Comparison of ENCODE assay signal across 27 cellular contexts in the genomic region with DNA sequence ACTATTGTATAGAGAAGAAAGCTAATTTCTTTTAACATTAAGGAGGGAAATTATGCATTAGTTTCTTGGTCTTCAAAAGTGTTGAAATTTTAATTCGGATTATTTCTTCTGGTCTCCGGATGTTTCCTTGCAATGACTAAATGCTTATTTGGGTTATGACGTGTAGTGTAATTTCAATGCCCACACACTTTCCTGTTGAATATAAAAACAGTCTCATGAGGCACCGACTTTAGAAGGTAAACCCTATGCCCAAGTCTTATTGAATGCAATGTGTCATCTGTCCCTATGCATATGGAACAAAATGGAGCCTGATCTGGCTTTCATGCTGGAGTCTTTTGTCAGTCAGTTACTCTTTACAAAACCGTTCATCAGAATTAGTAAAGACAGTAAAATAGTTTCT. TPM values are rescaled to one million over a fixed set of nuclear protein-coding genes. Genes with fewer than 3 reads are reported as not detected.
"Had no signal": no experiment of that assay in that cellular context is flagged by ENCODE, and none has a peak within 500 bp of the region (broad histone marks: within the 10 kb centered on the region; RNA-seq: fewer than 3 reads in every experiment).

No MANE protein-coding gene starts in this region.

- H3K9me3 ChIP-seq: esophagus squamous epithelium, psoas muscle, sigmoid colon, spleen, testis, tibial nerve, upper lobe of left lung had no signal

- H3K9me3 Mint-ChIP-seq: endodermal cell; immature natural killer cell; mesothelial cell of epicardium; naive thymus-derived CD4-positive, alpha-beta T cell; nephron; stimulated activated memory B cell treated with anti-CD40 and anti-IgM and Interleukin-4, amounts not matched to agents 10 μg/mL and 1 μg/mL and 100 μg/mL, for 72 hours had no signal

- H3K27me3 ChIP-seq: esophagus squamous epithelium, neural progenitor cell, sigmoid colon, spleen, testis, tibial nerve, upper lobe of left lung had no signal

- H3K4me1 Mint-ChIP-seq: endodermal cell; immature natural killer cell; nephron; neural progenitor cell; stimulated activated memory B cell treated with anti-CD40 and anti-IgM and Interleukin-4, amounts not matched to agents 10 μg/mL and 1 μg/mL and 100 μg/mL, for 72 hours had no signal

- H3K9ac ChIP-seq: neural progenitor cell had no signal

- H3K4me1 ChIP-seq: esophagus squamous epithelium, neural progenitor cell, psoas muscle, sigmoid colon, spleen, testis, tibial nerve, upper lobe of left lung had no signal

- H2AFZ ChIP-seq: neural progenitor cell had no signal

- FAIRE-seq: colon, frontal cortex, urothelium cell line had no signal

- H3K4me2 ChIP-seq: neural progenitor cell had no signal

- H3K27me3 Mint-ChIP-seq: naive thymus-derived CD4-positive, alpha-beta T cell; stimulated activated memory B cell treated with anti-CD40 and anti-IgM and Interleukin-4, amounts not matched to agents 10 μg/mL and 1 μg/mL and 100 μg/mL, for 72 hours had no signal

- DNase-seq: effector CD8-positive, alpha-beta T cell; endodermal cell; erythroblast; esophagus squamous epithelium; hypothalamus; immature natural killer cell; islet precursor cell; mesenchymal stem cell; naive thymus-derived CD4-positive, alpha-beta T cell; psoas muscle; right cardiac atrium; sigmoid colon; spleen; stimulated activated CD4-positive, alpha-beta T cell treated with anti-CD3 and anti-CD28 coated beads, Interleukin-4, amount 100 ng/mL, for 4 hours; stimulated activated naive CD8-positive, alpha-beta T cell treated with anti-CD3 and anti-CD28 coated beads, Interleukin-15, Interleukin-2, amounts not matched to agents 100 U/mL and 50 U/mL, for 24 hours; substantia nigra; testis; upper lobe of left lung had no signal

- ATAC-seq: left lobe of liver; naive thymus-derived CD4-positive, alpha-beta T cell; psoas muscle; right cardiac atrium; stimulated activated memory B cell treated with anti-CD40 and anti-IgM and Interleukin-4, amounts not matched to agents 10 μg/mL and 1 μg/mL and 100 μg/mL, for 72 hours; stimulated activated naive CD8-positive, alpha-beta T cell treated with anti-CD3 and anti-CD28 coated beads, Interleukin-15, Interleukin-2, amounts not matched to agents 100 U/mL and 50 U/mL, for 24 hours had no signal

- H3K4me3 ChIP-seq: esophagus squamous epithelium, neural progenitor cell, psoas muscle, sigmoid colon, spleen, testis, tibial nerve, upper lobe of left lung had no signal

- H3K36me3 Mint-ChIP-seq: immature natural killer cell; naive thymus-derived CD4-positive, alpha-beta T cell; stimulated activated memory B cell treated with anti-CD40 and anti-IgM and Interleukin-4, amounts not matched to agents 10 μg/mL and 1 μg/mL and 100 μg/mL, for 72 hours had no signal

- H3K36me3 ChIP-seq: sigmoid colon, spleen had no signal

- H3K27ac ChIP-seq: esophagus squamous epithelium, neural progenitor cell, psoas muscle, sigmoid colon, spleen, testis, tibial nerve, upper lobe of left lung had no signal

- H3K27ac Mint-ChIP-seq: endodermal cell; immature natural killer cell; mesothelial cell of epicardium; naive thymus-derived CD4-positive, alpha-beta T cell; nephron; neural progenitor cell; stimulated activated memory B cell treated with anti-CD40 and anti-IgM and Interleukin-4, amounts not matched to agents 10 μg/mL and 1 μg/mL and 100 μg/mL, for 72 hours had no signal

- H3K4me3 Mint-ChIP-seq: endodermal cell; immature natural killer cell; mesothelial cell of epicardium; naive thymus-derived CD4-positive, alpha-beta T cell; nephron; neural progenitor cell; stimulated activated memory B cell treated with anti-CD40 and anti-IgM and Interleukin-4, amounts not matched to agents 10 μg/mL and 1 μg/mL and 100 μg/mL, for 72 hours had no signal

RNA-seq across cellular contexts. Expression of a gene that starts 17.7 kb away (rescaled TPM):
- total RNA-seq: naive thymus-derived CD4-positive, alpha-beta T cell had no signal
- polyA plus RNA-seq: immature natural killer cell had no signal
